Comparison of ENCODE assay signal across 26 cellular contexts in genomic region chr3:78570482-78570881, GRCh38.
"Had no signal": no experiment of that assay in that cellular context is flagged by ENCODE, and none has a peak within 500 bp of the region (broad histone marks: within the 10 kb centered on the region; RNA-seq: fewer than 3 reads in every experiment).

No MANE protein-coding gene starts in this region.

- FAIRE-seq: kidney, small intestine had no signal

- H3K4me3 ChIP-seq: left lung, lower lobe of right lung, psoas muscle, sigmoid colon, spleen, tibial nerve, uterus had no signal

- H3K4me1 Mint-ChIP-seq: immature natural killer cell; naive thymus-derived CD8-positive, alpha-beta T cell; nephron; neural crest cell; stimulated activated memory B cell treated with anti-CD40 and anti-IgM and Interleukin-4, amounts not matched to agents 10 μg/mL and 1 μg/mL and 100 μg/mL, for 72 hours; stimulated activated naive CD8-positive, alpha-beta T cell treated with anti-CD3 and anti-CD28 coated beads, Interleukin-15, amount 100 ng/mL, for 72 hours had no signal

- H3K27ac ChIP-seq: left lung, lower lobe of right lung, parathyroid adenoma, psoas muscle, sigmoid colon, spleen, tibial nerve, uterus had no signal

- DNase-seq: hypothalamus; immature natural killer cell; kidney; left colon; left lung; lower lobe of right lung; mammary epithelial cell; mesenchymal stem cell; naive thymus-derived CD8-positive, alpha-beta T cell; nucleus accumbens; psoas muscle; sigmoid colon; small intestine; spleen; stimulated activated CD4-positive, alpha-beta T cell treated with anti-CD3 and anti-CD28 coated beads, Interleukin-4, amount 100 ng/mL, for 4 hours; stimulated activated CD8-positive, alpha-beta memory T cell treated with anti-CD3 and anti-CD28 coated beads, Interleukin-4, amount 100 ng/mL, for 48 hours; stimulated activated naive CD4-positive, alpha-beta T cell treated with Interleukin-2 at 50 U/mL for 16 hours; stimulated activated naive CD8-positive, alpha-beta T cell treated with anti-CD3 and anti-CD28 coated beads, Interleukin-15, amount 100 ng/mL, for 72 hours; substantia nigra; uterus had no signal

- H3K27me3 ChIP-seq: left lung, sigmoid colon, spleen, tibial nerve, uterus had no signal

- H3K36me3 ChIP-seq: left lung, lower lobe of right lung, sigmoid colon, spleen, tibial nerve, uterus had no signal

- H3K27ac Mint-ChIP-seq: immature natural killer cell; naive thymus-derived CD8-positive, alpha-beta T cell; stimulated activated memory B cell treated with anti-CD40 and anti-IgM and Interleukin-4, amounts not matched to agents 10 μg/mL and 1 μg/mL and 100 μg/mL, for 72 hours; stimulated activated naive CD8-positive, alpha-beta T cell treated with anti-CD3 and anti-CD28 coated beads, Interleukin-15, amount 100 ng/mL, for 72 hours; type B pancreatic cell had no signal

- ATAC-seq: left colon; left lung; lower lobe of right lung; naive thymus-derived CD8-positive, alpha-beta T cell; psoas muscle; stimulated activated memory B cell treated with anti-CD40 and anti-IgM and Interleukin-4, amounts not matched to agents 10 μg/mL and 1 μg/mL and 100 μg/mL, for 72 hours; stimulated activated naive CD8-positive, alpha-beta T cell treated with anti-CD3 and anti-CD28 coated beads, Interleukin-15, amount 100 ng/mL, for 72 hours had no signal

- H3K4me3 Mint-ChIP-seq: immature natural killer cell; naive thymus-derived CD8-positive, alpha-beta T cell; nephron; neural crest cell; stimulated activated memory B cell treated with anti-CD40 and anti-IgM and Interleukin-4, amounts not matched to agents 10 μg/mL and 1 μg/mL and 100 μg/mL, for 72 hours; stimulated activated naive CD8-positive, alpha-beta T cell treated with anti-CD3 and anti-CD28 coated beads, Interleukin-15, amount 100 ng/mL, for 72 hours; type B pancreatic cell had no signal

- H3K36me3 Mint-ChIP-seq: naive thymus-derived CD8-positive, alpha-beta T cell; stimulated activated memory B cell treated with anti-CD40 and anti-IgM and Interleukin-4, amounts not matched to agents 10 μg/mL and 1 μg/mL and 100 μg/mL, for 72 hours; type B pancreatic cell had no signal

- H3K9me3 ChIP-seq: lower lobe of right lung, psoas muscle, sigmoid colon, tibial nerve, uterus had no signal

- H3K4me1 ChIP-seq: left lung, lower lobe of right lung, parathyroid adenoma, psoas muscle, sigmoid colon, spleen, tibial nerve, uterus had no signal

- H3K27me3 Mint-ChIP-seq: stimulated activated memory B cell treated with anti-CD40 and anti-IgM and Interleukin-4, amounts not matched to agents 10 μg/mL and 1 μg/mL and 100 μg/mL, for 72 hours; stimulated activated naive CD8-positive, alpha-beta T cell treated with anti-CD3 and anti-CD28 coated beads, Interleukin-15, amount 100 ng/mL, for 72 hours; type B pancreatic cell had no signal

- H3K9me3 Mint-ChIP-seq: type B pancreatic cell had no signal
